In genomic region chr12:29148958-29149690, GRCh38 we compare ENCODE assay signal across 1 cellular context.
TF ChIP-seq lines count a peak whose summit lies in the region.

FAR2 (plus strand) TSS chr12:29149278; CDS start chr12:29270450, 121,172 bp downstream.

TF ChIP-seq in WTC11, 78 proteins besides CTCF, POLR2A, EP300 and RAD21 (continued from another document and continues in another):
- TF ChIP-seq E2F5 (CRISPR knock-in tag; IDR thresholded peaks at IDR 0.05) (peak; percentile 55; the same call in 1 of the 2 replicates), TP53 (CRISPR knock-in tag; IDR thresholded peaks at IDR 0.05) (no peak; the same call in 1 of the 2 replicates), SMAD3 (CRISPR knock-in tag; IDR thresholded peaks at IDR 0.05; ENCODE audit: borderline replicate concordance) (peak; percentile 62; the same call in 1 of the 2 replicates), KAT7 (CRISPR knock-in tag; IDR thresholded peaks at IDR 0.05; ENCODE audit: borderline replicate concordance) (no peak; the same call in 1 of the 2 replicates), MLX (CRISPR knock-in tag; IDR thresholded peaks at IDR 0.05) (no peak), RORB (CRISPR knock-in tag; IDR thresholded peaks at IDR 0.05) (no peak), HMGA2 (CRISPR knock-in tag; IDR thresholded peaks at IDR 0.05) (no peak), ZNF281 (CRISPR knock-in tag; IDR thresholded peaks at IDR 0.05) (peak; percentile 26; the same call in 1 of the 2 replicates), CREM (CRISPR knock-in tag; IDR thresholded peaks at IDR 0.05) (no peak), JUN (CRISPR knock-in tag; IDR thresholded peaks at IDR 0.05) (no peak), ZBTB43 (CRISPR knock-in tag; IDR thresholded peaks at IDR 0.05) (peak; percentile 27; the same call in 1 of the 2 replicates), E2F1 (CRISPR knock-in tag; IDR thresholded peaks at IDR 0.05) (peak; percentile 60; the same call in 1 of the 2 replicates), ATF2 (CRISPR knock-in tag; IDR thresholded peaks at IDR 0.05; ENCODE audit: borderline replicate concordance, low read depth) (no peak), TEAD1 (CRISPR knock-in tag; IDR thresholded peaks at IDR 0.05) (peak; percentile 65), E2F4 (CRISPR knock-in tag; IDR thresholded peaks at IDR 0.05; ENCODE audit: borderline replicate concordance, low read depth) (no peak), IRF2 (CRISPR knock-in tag; IDR thresholded peaks at IDR 0.05; ENCODE audit: borderline replicate concordance, low read depth) (no peak), ZNF219 (CRISPR knock-in tag; IDR thresholded peaks at IDR 0.05; ENCODE audit: borderline replicate concordance) (no peak), ZNF121 (CRISPR knock-in tag; IDR thresholded peaks at IDR 0.05) (no peak), ATF6 (CRISPR knock-in tag; IDR thresholded peaks at IDR 0.05) (no peak), ZNF263 (CRISPR knock-in tag; IDR thresholded peaks at IDR 0.05; ENCODE audit: low read depth) (no peak; the same call in 1 of the 2 replicates), TCF7 (CRISPR knock-in tag; IDR thresholded peaks at IDR 0.05; ENCODE audit: low read depth) (no peak), USF2 (CRISPR knock-in tag; IDR thresholded peaks at IDR 0.05) (no peak; the same call in 1 of the 2 replicates), ZMAT4 (CRISPR knock-in tag; IDR thresholded peaks at IDR 0.05) (no peak), NR3C1 (CRISPR knock-in tag; conservative IDR thresholded peaks at IDR 0.05; ENCODE audit: low read depth) (no peak), IRF1 (CRISPR knock-in tag; IDR thresholded peaks at IDR 0.05) (no peak), GRHL2 (CRISPR knock-in tag; IDR thresholded peaks at IDR 0.05; ENCODE audit: insufficient replicate concordance, severe bottlenecking) (no peak), RELA (CRISPR knock-in tag; IDR thresholded peaks at IDR 0.05; ENCODE audit: borderline replicate concordance) (no peak), MYBL2 (CRISPR knock-in tag; IDR thresholded peaks at IDR 0.05) (no peak), SP1 (CRISPR knock-in tag; conservative IDR thresholded peaks at IDR 0.05) (0 out of 2 replicates have a peak, but pooled peaks have one; percentile 34), SMAD4 (CRISPR knock-in tag; IDR thresholded peaks at IDR 0.05) (no peak), FOXP4 (CRISPR knock-in tag; IDR thresholded peaks at IDR 0.05) (peak; percentile 39), GABPB1 (CRISPR knock-in tag; IDR thresholded peaks at IDR 0.05) (no peak), ATF1 (CRISPR knock-in tag; IDR thresholded peaks at IDR 0.05) (no peak), TEAD4 (CRISPR knock-in tag; IDR thresholded peaks at IDR 0.05) (no peak), FOXP1 (CRISPR knock-in tag; IDR thresholded peaks at IDR 0.05; ENCODE audit: borderline replicate concordance) (no peak), PRDM15 (CRISPR knock-in tag; IDR thresholded peaks at IDR 0.05) (no peak), FOXK1 (CRISPR knock-in tag; IDR thresholded peaks at IDR 0.05) (0 out of 2 replicates have a peak, but pooled peaks have one; percentile 25)
